8 cellular contexts compared by ENCODE assay signal in genomic region chr2:216412022-216412999, GRCh38. TPM values are rescaled to one million over a fixed set of nuclear protein-coding genes. Genes with fewer than 3 reads are reported as not detected.
DNase-seq lines count a peak whose midpoint lies in the region; TF ChIP-seq lines count a peak whose summit lies in the region.

TSS of gene SMARCAL1 (plus strand) at chr2:216412484. CDS start at chr2:216414705, 2,221 bp downstream.

- H3K4me1 ChIP-seq in H9 (ENCODE audit: insufficient read depth, low read length) = no peaks in the 10 kb centered on the region

- no peak within 1 kb of the TSS for H3K27ac ChIP-seq in H9 (ENCODE audit: insufficient read length, low read depth, low read length)

- H2BK5ac ChIP-seq in H9 (ENCODE audit: insufficient read length, low read length) = peak within 1 kb of the TSS; percentile 35

- peak within 1 kb of the TSS; percentile 87 for H3K9ac ChIP-seq in H9 (ENCODE audit: extremely low read depth, insufficient read length, low read length)

- no peaks in the 10 kb centered on the region for H3K23me2 ChIP-seq in H9 (ENCODE audit: insufficient read length, low read depth, low read length, poor library complexity, severe bottlenecking)

- no peak within 1 kb of the TSS for H3K4ac ChIP-seq in H9 (ENCODE audit: low read depth, low read length)

- no peaks in the 10 kb centered on the region for H4K20me1 ChIP-seq in H9 (ENCODE audit: control insufficient read depth, insufficient read depth, insufficient read length)

- H4K8ac ChIP-seq in H9 (replicated peaks; ENCODE audit: insufficient read length, low read depth, low read length) = no peak within 1 kb of the TSS

- H3K56ac ChIP-seq in H9 (ENCODE audit: insufficient read length, low read depth, low read length) = no peak within 1 kb of the TSS

- H2AK5ac ChIP-seq in H9 (ENCODE audit: insufficient read length, low read length) = no peak within 1 kb of the TSS

- peak within 1 kb of the TSS; percentile 99 for H3K4me3 ChIP-seq in MG63
- peak within 1 kb of the TSS; percentile 89 for H3K4me3 ChIP-seq in fibroblast of the aortic adventitia (ENCODE audit: low read depth, low read length)

- no peak within 1 kb of the TSS for H2BK120ac ChIP-seq in H9 (ENCODE audit: low read depth, low read length, poor library complexity, severe bottlenecking)

- no peak within 1 kb of the TSS for H2BK12ac ChIP-seq in H9 (ENCODE audit: insufficient read length, low read depth, low read length)

- H2BK20ac ChIP-seq in H9 (ENCODE audit: low read depth, low read length, poor library complexity, severe bottlenecking) = no peak within 1 kb of the TSS

- peaks cover 24% of the 10 kb centered on the region for H3K36me3 ChIP-seq in MG63

- no peak within 1 kb of the TSS for H3T11ph ChIP-seq in H9 (ENCODE audit: low read length)

- H4K91ac ChIP-seq in H9 (ENCODE audit: insufficient read length, low read depth, low read length) = no peak within 1 kb of the TSS

- H3K27me3 ChIP-seq in H9 (ENCODE audit: insufficient read depth, low read length) = no peaks in the 10 kb centered on the region
- peaks cover 2% of the 10 kb centered on the region; the same call in 1 of the 2 replicates for H3K27me3 ChIP-seq in MG63

- H3K4me3 Mint-ChIP-seq in H9 = peak within 1 kb of the TSS; percentile 93
- H3K4me3 Mint-ChIP-seq in nephron = peak within 1 kb of the TSS; percentile 93 to 100 (median 99)
- peak within 1 kb of the TSS; percentile 92 for H3K4me3 Mint-ChIP-seq in stimulated activated naive CD8-positive, alpha-beta T cell treated with anti-CD3 and anti-CD28 coated beads, Interleukin-15, Interleukin-2, amounts not matched to agents 100 ng/mL and 50 ng/mL, for 24 hours

- H2AFZ ChIP-seq in H9 (ENCODE audit: low read length) = peak within 1 kb of the TSS; percentile 74

- no peak within 1 kb of the TSS for H4K5ac ChIP-seq in H9 (ENCODE audit: insufficient read length, low read depth, low read length)

- H3K79me1 ChIP-seq in H9 (ENCODE audit: insufficient read depth, low read depth, low read length, poor library complexity, severe bottlenecking) = no peaks in the 10 kb centered on the region

- H3K9me3 Mint-ChIP-seq in H9 (no peaks in the 10 kb centered on the region), nephron (no peaks in the 10 kb centered on the region)
- no peaks in the 10 kb centered on the region for H3K9me3 Mint-ChIP-seq in stimulated activated naive CD8-positive, alpha-beta T cell treated with anti-CD3 and anti-CD28 coated beads, Interleukin-15, Interleukin-2, amounts not matched to agents 100 ng/mL and 50 ng/mL, for 24 hours

- H3K23ac ChIP-seq in H9 (ENCODE audit: insufficient read length, low read depth, low read length) = no peak within 1 kb of the TSS

- no peaks in the 10 kb centered on the region for H3K27me3 Mint-ChIP-seq in H9 (ENCODE audit: low read depth)
- H3K27me3 Mint-ChIP-seq in nephron (ENCODE audit: low read depth) = peaks cover 4% of the 10 kb centered on the region
- H3K27me3 Mint-ChIP-seq in stimulated activated naive CD8-positive, alpha-beta T cell treated with anti-CD3 and anti-CD28 coated beads, Interleukin-15, Interleukin-2, amounts not matched to agents 100 ng/mL and 50 ng/mL, for 24 hours = no peaks in the 10 kb centered on the region

- no peak within 1 kb of the TSS for H2BK15ac ChIP-seq in H9 (ENCODE audit: low read depth, low read length)

- H3K4me2 ChIP-seq in H9 (ENCODE audit: insufficient read depth, insufficient read length, low read length) = peak within 1 kb of the TSS; percentile 52

- H3K79me2 ChIP-seq in H9 (ENCODE audit: insufficient read depth, low read length) = no peaks in the 10 kb centered on the region

- peaks cover 23 to 27% of the 10 kb centered on the region in 2 experiments for H3K4me1 Mint-ChIP-seq in H9
- H3K4me1 Mint-ChIP-seq in nephron = peaks cover 21% of the 10 kb centered on the region
- H3K4me1 Mint-ChIP-seq in stimulated activated naive CD8-positive, alpha-beta T cell treated with anti-CD3 and anti-CD28 coated beads, Interleukin-15, Interleukin-2, amounts not matched to agents 100 ng/mL and 50 ng/mL, for 24 hours (ENCODE audit: low read depth) = peaks cover 17% of the 10 kb centered on the region

- peak within 1 kb of the TSS; percentile 96 for H3K14ac ChIP-seq in H9 (ENCODE audit: insufficient read depth, low read length)

- H3K36me3 Mint-ChIP-seq in H9 (ENCODE audit: insufficient read depth in 1 of 3, low read depth in 3 of 3) (peaks cover 2 to 14% (median 10%) of the 10 kb centered on the region in 3 experiments; a peak in 5 of 7 replicates), nephron (ENCODE audit: low read depth) (peaks cover 19% of the 10 kb centered on the region)
- peaks cover 19% of the 10 kb centered on the region for H3K36me3 Mint-ChIP-seq in stimulated activated naive CD8-positive, alpha-beta T cell treated with anti-CD3 and anti-CD28 coated beads, Interleukin-15, Interleukin-2, amounts not matched to agents 100 ng/mL and 50 ng/mL, for 24 hours (ENCODE audit: low read depth)

- H3K9me3 ChIP-seq in H9 (ENCODE audit: control insufficient read depth, low read depth, low read length) (no peaks in the 10 kb centered on the region), MG63 (no peaks in the 10 kb centered on the region)

- H3K27ac Mint-ChIP-seq in H9 (peak within 1 kb of the TSS in 2 of 3 experiments; percentile 92 to 97; a peak in 5 of 7 replicates), nephron (peak within 1 kb of the TSS; percentile 98 to 100 (median 99))
- peak within 1 kb of the TSS; percentile 90 for H3K27ac Mint-ChIP-seq in stimulated activated naive CD8-positive, alpha-beta T cell treated with anti-CD3 and anti-CD28 coated beads, Interleukin-15, Interleukin-2, amounts not matched to agents 100 ng/mL and 50 ng/mL, for 24 hours

- WGBS in H9 (ENCODE audit: extremely low coverage, insufficient read length, low lambda C conversion rate) = no CpG with 5 or more reads among the region's 56 CpGs

- peak within 1 kb of the TSS; percentile 96 for H3K18ac ChIP-seq in H9 (ENCODE audit: insufficient read length, low read depth, low read length)

- TF ChIP-seq CTCF in H9 (conservative IDR thresholded peaks at IDR 0.05) (no peak), fibroblast of the aortic adventitia (IDR thresholded peaks at IDR 0.05; ENCODE audit: insufficient read depth, low read length) (no peak), nephron (IDR thresholded peaks at IDR 0.05; ENCODE audit: unreplicated experiment in 3 of 3) (no peak)

- DNase-seq in ELR (ENCODE audit: low read depth) = peak; percentile 99
- DNase-seq in H9 = peak; percentile 99
- DNase-seq in MG63 = peak; percentile 97
- DNase-seq in SHP77 treated with DMSO at 0.1 percent for 48 hours (lab: John Stamatoyannopoulos, UW) = peak; percentile 98
- peak; percentile 99 for DNase-seq in activated effector memory CD4-positive, alpha-beta T cell treated with anti-CD3 and anti-CD28 coated beads, Interleukin-2, amount 50 U/mL, for 16 hours
- peak; percentile 99 for DNase-seq in fibroblast of the aortic adventitia (ENCODE audit: low read depth)

RNA-seq across cellular contexts. Expression of gene SMARCAL1, which starts in this region (rescaled TPM):
- total RNA-seq in H9 (2021) (15.6 and 16.5 TPM in 2 replicates), fibroblast of the aortic adventitia (ENCODE audit: low replicate concordance) (20.6 and 32.8 TPM in 2 replicates)
- total RNA-seq in MG63 (2014; rRNA removed; shearing (Covaris generic); ENCODE audit: low replicate concordance) = 6.4 and 11.0 TPM in 2 replicates
